Comparison of ENCODE assay signal across 19 cellular contexts in genomic region chr2:26214759-26215158, GRCh38.
"Had no signal": no experiment of that assay in that cellular context is flagged by ENCODE, and none has a peak within 500 bp of the region (broad histone marks: within the 10 kb centered on the region; RNA-seq: fewer than 3 reads in every experiment).

No MANE protein-coding gene starts in this region.

- DNase-seq: Karpas-422, KG1, MG63, NCI-H1092, NCI-H1105 treated with DMSO at 0.1 percent for 48 hours, NCI-H1417 treated with DMSO at 0.1 percent for 48 hours, NCI-H146, NCI-H1694 treated with DMSO at 0.1 percent for 48 hours, NCI-H1930, NCI-H2081, NCI-H2107, NCI-H2227 treated with DMSO at 0.1 percent for 48 hours, NCI-H524, NCI-H69, NCI-H774, Right ventricle myocardium superior, RPMI8226, SIG-M5 had no signal

- FAIRE-seq: RCC 7860 had no signal
